Comparison of ENCODE assay signal across 8 cellular contexts in the genomic region with DNA sequence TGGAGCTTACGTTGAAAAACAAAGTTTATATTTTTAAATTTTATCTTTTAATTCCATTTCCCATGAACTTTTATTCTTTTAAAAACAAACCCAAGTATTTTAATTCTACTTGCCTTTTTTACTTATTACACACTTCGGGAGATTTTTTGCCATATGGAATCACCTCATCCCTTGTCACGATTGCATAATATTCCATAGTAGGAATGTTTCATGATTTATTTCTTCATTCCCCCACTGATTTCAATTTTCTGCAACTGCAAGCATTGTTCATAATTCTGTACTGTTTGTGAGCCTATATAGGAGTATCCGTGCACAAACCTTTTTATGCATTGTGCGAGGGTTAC. TPM values are rescaled to one million over a fixed set of nuclear protein-coding genes. Genes with fewer than 3 reads are reported as not detected.
DNase-seq lines count a peak whose midpoint lies in the region; ATAC-seq and TF ChIP-seq lines count a peak whose summit lies in the region.

No MANE protein-coding gene starts in this region.

- TF ChIP-seq POLR2A in esophagus squamous epithelium (IDR thresholded peaks at IDR 0.05): no peak

- no peak for DNase-seq in DND-41
- no peak for DNase-seq in SJCRH30
- no peak for DNase-seq in esophagus squamous epithelium (lab: John Stamatoyannopoulos, UW)
- no peak for DNase-seq in progenitor cell of endocrine pancreas (ENCODE audit: low spot score, unreplicated experiment)
- no peak for DNase-seq in SKM-1 (lab: John Stamatoyannopoulos, UW; ENCODE audit: unreplicated experiment)
- DNase-seq in AG20443 (ENCODE audit: low spot score): no peak
- no peak for DNase-seq in activated CD4-positive, CD25-positive, alpha-beta regulatory T cell (lab: John Stamatoyannopoulos, UW)

- peaks cover 36% of the 10 kb centered on the region for H3K4me1 ChIP-seq in DND-41 (ENCODE audit: insufficient read depth, low read length)
- H3K4me1 ChIP-seq in SJCRH30: no peaks in the 10 kb centered on the region
- H3K4me1 ChIP-seq in esophagus squamous epithelium: peaks cover 5 to 32% (median 15%) of the 10 kb centered on the region in 3 donors

- TF ChIP-seq CTCF in DND-41 (IDR thresholded peaks at IDR 0.05; ENCODE audit: borderline replicate concordance, extremely low read depth, low read length, poor library complexity, severe bottlenecking) (no peak), esophagus squamous epithelium (IDR thresholded peaks at IDR 0.05) (no peak), progenitor cell of endocrine pancreas (IDR thresholded peaks at IDR 0.05; ENCODE audit: unreplicated experiment) (no peak)

- H3K9ac ChIP-seq in DND-41 (ENCODE audit: low read depth, low read length): peak overlapping the region; percentile 90

- intact Hi-C loops in esophagus squamous epithelium (cut with DNase I): no loop called here

- H3K4me3 ChIP-seq in DND-41 (ENCODE audit: low read depth in 1 of 2, low read length in 2 of 2) (peak overlapping the region; percentile 46 to 98), SJCRH30 (peak overlapping the region; percentile 88), esophagus squamous epithelium (peak overlapping the region; percentile 61 to 94 (median 86))

- peaks cover 11% of the 10 kb centered on the region; the same call in 1 of the 2 replicates for H4K20me1 ChIP-seq in DND-41 (ENCODE audit: insufficient read depth, low read length)

- H3K27me3 ChIP-seq in DND-41 (ENCODE audit: insufficient read depth, low read length, poor library complexity) (no peaks in the 10 kb centered on the region), SJCRH30 (no peaks in the 10 kb centered on the region), esophagus squamous epithelium (no peaks in the 10 kb centered on the region)

- H3K79me2 ChIP-seq in DND-41 (ENCODE audit: insufficient read depth, low read length): peaks cover 43% of the 10 kb centered on the region

- H3K36me3 Mint-ChIP-seq in progenitor cell of endocrine pancreas (ENCODE audit: insufficient read depth): peaks cover 6% of the 10 kb centered on the region

- H3K36me3 ChIP-seq in DND-41 (ENCODE audit: insufficient read depth, low read length): peaks cover 5% of the 10 kb centered on the region; the same call in 1 of the 2 replicates
- no peaks in the 10 kb centered on the region; the same call in 1 of the 2 replicates for H3K36me3 ChIP-seq in SJCRH30
- H3K36me3 ChIP-seq in esophagus squamous epithelium: no peaks in the 10 kb centered on the region

- H3K27me3 Mint-ChIP-seq in progenitor cell of endocrine pancreas: no peaks in the 10 kb centered on the region

- no peak for ATAC-seq in DND-41 (ENCODE audit: insufficient read depth, low read depth)
- ATAC-seq in HG02763 (IDR thresholded peaks at IDR 0.05; ENCODE audit: unreplicated experiment): no peak

- peak overlapping the region; percentile 88 for H3K4me2 ChIP-seq in DND-41 (ENCODE audit: insufficient read depth, low read length)

- H3K27ac Mint-ChIP-seq in progenitor cell of endocrine pancreas: peak overlapping the region; percentile 99

- peak overlapping the region; percentile 90 for H2AFZ ChIP-seq in DND-41 (ENCODE audit: low read depth, low read length)

- H3K4me3 Mint-ChIP-seq in progenitor cell of endocrine pancreas (ENCODE audit: low read depth): peak overlapping the region; percentile 93

- H3K4me1 Mint-ChIP-seq in progenitor cell of endocrine pancreas (ENCODE audit: low read depth): peaks cover 25% of the 10 kb centered on the region

- WGBS in esophagus squamous epithelium, 2 donors: 38 to 49% methylated on average over 5 of the region's 5 CpGs

- H3K9me3 Mint-ChIP-seq in progenitor cell of endocrine pancreas (ENCODE audit: low read depth): peaks cover 10% of the 10 kb centered on the region

- H3K27ac ChIP-seq in DND-41 (ENCODE audit: low read length) (peak overlapping the region; percentile 81), SJCRH30 (peak overlapping the region; percentile 96; the same call in 1 of the 2 replicates), esophagus squamous epithelium (peak overlapping the region; percentile 91 to 97 (median 95))

- H3K9me3 ChIP-seq in DND-41 (ENCODE audit: insufficient read depth, low read length, severe bottlenecking) (no peaks in the 10 kb centered on the region), SJCRH30 (replicated peaks) (no peaks in the 10 kb centered on the region), esophagus squamous epithelium (no peaks in the 10 kb centered on the region)

RNA-seq across cellular contexts. Expression of a gene that starts 0.6 kb away (rescaled TPM):
- total RNA-seq in SJCRH30 (2014; rRNA removed; shearing (Covaris generic)): 103 and 117 TPM in 2 replicates
- total RNA-seq in esophagus squamous epithelium: 10 to 100 TPM in 3 of 4 donors, 1 to 10 TPM in 1; 9.9 to 49.0 (median 22.1) TPM
- 130 and 136 TPM in 2 replicates for total RNA-seq in progenitor cell of endocrine pancreas
